22 cellular contexts compared by ENCODE assay signal in genomic region chr3:62093025-62093424, GRCh38.
DNase-seq lines count a peak whose midpoint lies in the region; ATAC-seq, FAIRE-seq and TF ChIP-seq lines count a peak whose summit lies in the region.
"Had no signal": no experiment of that assay in that cellular context is flagged by ENCODE, and none has a peak within 500 bp of the region (broad histone marks: within the 10 kb centered on the region; RNA-seq: fewer than 3 reads in every experiment).

No MANE protein-coding gene starts in this region.

- DNase-seq in GM12878 (ENCODE audit: low read depth, low spot score): no peak
- DNase-seq in neural crest cell (ENCODE audit: low read depth, low spot score): no peak
- DNase-seq in SKM-1 (lab: John Stamatoyannopoulos, UW; ENCODE audit: unreplicated experiment): no peak
- DNase-seq in esophagus muscularis mucosa (ENCODE audit: extremely low spot score): no peak
- DNase-seq: AML-193; Caco-2; Calu3; CD4-positive, alpha-beta T cell; CD8-positive, alpha-beta T cell; DMS79 treated with DMSO at 0.1 percent for 48 hours; GF-D8 had no signal

- in situ Hi-C loops in GM12878 (cut with MboI): no loop called here

- no peak overlapping the region for H3K9ac ChIP-seq in GM12878 (ENCODE audit: control insufficient read depth, insufficient read depth, low read length)
- H3K9ac ChIP-seq: BLaER1 treated with 17β-estradiol and CSF1 and Interleukin-3, amounts not matched to agents 10 nM and 100 nM had no signal

- no peak for FAIRE-seq in GM12878 (lab: Jason Lieb, UNC)
- FAIRE-seq: A549, D721Med, G401.6, GM12892, GM18507 had no signal

- no peak overlapping the region for H3K4me3 ChIP-seq in HEK293 (ENCODE audit: low read depth, low read length)
- no peak overlapping the region for H3K4me3 ChIP-seq in GM12878
- no peak overlapping the region for H3K4me3 ChIP-seq in esophagus muscularis mucosa
- H3K4me3 ChIP-seq: A549; BLaER1 treated with 17β-estradiol and CSF1 and Interleukin-3, amounts not matched to agents 10 nM and 100 nM had no signal

- H3K4me1 ChIP-seq in HEK293 (ENCODE audit: control insufficient read depth, insufficient read depth, low read length) (no peaks in the 10 kb centered on the region), GM12878 (ENCODE audit: control insufficient read depth, insufficient read depth, low read length) (no peaks in the 10 kb centered on the region), esophagus muscularis mucosa (peaks cover 11 to 17% (median 15%) of the 10 kb centered on the region in 4 donors)
- H3K4me1 ChIP-seq: A549, Caco-2 had no signal

- no peak overlapping the region for H3K4me2 ChIP-seq in GM12878 (ENCODE audit: control insufficient read depth, insufficient read depth)
- H3K4me2 ChIP-seq: A549; BLaER1 treated with 17β-estradiol and CSF1 and Interleukin-3, amounts not matched to agents 10 nM and 100 nM had no signal

- H3K4me1 Mint-ChIP-seq in neural crest cell: no peaks in the 10 kb centered on the region
- H3K4me1 Mint-ChIP-seq: B cell had no signal

- TF ChIP-seq RAD21 in GM12878 (IDR thresholded peaks at IDR 0.05; ENCODE audit: insufficient read depth, low read depth, low read length): no peak

- no peak overlapping the region for H3K27ac ChIP-seq in HEK293 (ENCODE audit: extremely low read depth, low read depth, low read length)
- no peak overlapping the region for H3K27ac ChIP-seq in GM12878 (ENCODE audit: control insufficient read depth, insufficient read depth)
- H3K27ac ChIP-seq in esophagus muscularis mucosa (replicated peaks in 1 of 4): no peak overlapping the region
- H3K27ac ChIP-seq: 22Rv1; A549; BLaER1 treated with 17β-estradiol and CSF1 and Interleukin-3, amounts not matched to agents 10 nM and 100 nM; C4-2B had no signal

- TF ChIP-seq POLR2A in GM12878 (IDR thresholded peaks at IDR 0.05; ENCODE audit: low read depth, low read length) (no peak), esophagus muscularis mucosa (IDR thresholded peaks at IDR 0.05; ENCODE audit: low read depth) (no peak)

- H4K20me1 ChIP-seq in GM12878 (ENCODE audit: control insufficient read depth, insufficient read depth): no peaks in the 10 kb centered on the region
- H4K20me1 ChIP-seq: BLaER1 treated with 17β-estradiol and CSF1 and Interleukin-3, amounts not matched to agents 10 nM and 100 nM had no signal

- 21% methylated on average over 8 of the region's 8 CpGs for WGBS in GM12878 (ENCODE audit: insufficient coverage, insufficient replicate concordance, low lambda C conversion rate, missing lambda C conversion rate)
- 93% methylated on average over 8 of the region's 8 CpGs for WGBS in esophagus muscularis mucosa

- CTCF ChIA-PET in HEK293 (lab: Yijun Ruan, JAX): no interaction called here
- CTCF ChIA-PET in GM12878 (lab: Yijun Ruan, JAX): interaction anchor here (1.2 to 1.3 kb wide), 2 partner anchors 10 to 12 kb away, joined by 3 read pairs; no protein-coding TSS in a partner anchor

- no TSS peak for BruUV-seq in GM12878 (replicated peaks; lab: Mats Ljungman, UMichigan)

- no peaks in the 10 kb centered on the region for H3K9me3 Mint-ChIP-seq in neural crest cell
- H3K9me3 Mint-ChIP-seq: CD8-positive, alpha-beta T cell had no signal

- intact Hi-C loops in GM12878 (cut with micrococcal nuclease; ENCODE audit: unreplicated experiment) (no loop called here), esophagus muscularis mucosa (cut with DNase I) (no loop called here)

- no peak overlapping the region for H3K4me3 Mint-ChIP-seq in neural crest cell
- H3K4me3 Mint-ChIP-seq: B cell; CD4-positive, alpha-beta T cell; CD8-positive, alpha-beta T cell had no signal

- H2AFZ ChIP-seq in GM12878 (ENCODE audit: control insufficient read depth, low read depth, low read length): no peak overlapping the region

- SMC1A ChIA-PET in GM12878 (lab: Charles Lee; ENCODE audit: uncharacterized antibody, unreplicated experiment): interaction anchor here (0.6 to 1.4 kb wide), 7 partner anchors 10 to 157 kb away, joined by 3 to 7 read pairs (median 4); no protein-coding TSS in a partner anchor

- TF ChIP-seq CTCF in HEK293 (tag by site-specific recombination; IDR thresholded peaks at IDR 0.05) (no peak), GM12878 (IDR thresholded peaks at IDR 0.05 in 2 of 3, conservative IDR thresholded peaks at IDR 0.05 in 1 of 3; ENCODE audit: control insufficient read depth in 2 of 3, extremely low read depth in 1 of 3, insufficient read depth in 1 of 3, low read depth in 3 of 3, low read length in 3 of 3) (no peak), neural crest cell (conservative IDR thresholded peaks at IDR 0.05) (no peak), esophagus muscularis mucosa (IDR thresholded peaks at IDR 0.05) (no peak)

- ATAC-seq in GM12878 (peak; percentile 53), HG02642 (IDR thresholded peaks at IDR 0.05; ENCODE audit: poor library complexity, unreplicated experiment) (no peak)
- ATAC-seq: A549; CD8-positive, alpha-beta T cell had no signal

- peak overlapping the region; percentile 73 for H3K27ac Mint-ChIP-seq in neural crest cell (ENCODE audit: unreplicated experiment)
- H3K27ac Mint-ChIP-seq: B cell; CD4-positive, alpha-beta T cell; CD8-positive, alpha-beta T cell had no signal

- H3K27me3 ChIP-seq in GM12878 (replicated peaks in 1 of 2; ENCODE audit: control insufficient read depth in 2 of 2, insufficient read depth in 2 of 2, low read length in 1 of 2) (peaks cover 0 to 4% of the 10 kb centered on the region in 2 experiments; a peak in 2 of 4 replicates), esophagus muscularis mucosa (no peaks in the 10 kb centered on the region)
- H3K27me3 ChIP-seq: BLaER1 treated with 17β-estradiol and CSF1 and Interleukin-3, amounts not matched to agents 10 nM and 100 nM had no signal

- POLR2A ChIA-PET in HEK293 (lab: Yijun Ruan, JAX) (no interaction called here), GM12878 (lab: Charles Lee) (interaction anchor here (1.1 kb wide), 1 partner anchor 145 kb away, joined by 3 read pairs; no protein-coding TSS in a partner anchor)

- H3K27me3 Mint-ChIP-seq in neural crest cell (ENCODE audit: low read depth): no peaks in the 10 kb centered on the region
- H3K27me3 Mint-ChIP-seq: B cell had no signal

- no peaks in the 10 kb centered on the region for H3K9me3 ChIP-seq in HEK293 (ENCODE audit: control insufficient read depth, insufficient read depth, low read depth, low read length)
- no peaks in the 10 kb centered on the region for H3K9me3 ChIP-seq in GM12878 (replicated peaks; ENCODE audit: control insufficient read depth, insufficient read depth, low read length)
- no peaks in the 10 kb centered on the region for H3K9me3 ChIP-seq in esophagus muscularis mucosa
- H3K9me3 ChIP-seq: A549; BLaER1 treated with 17β-estradiol and CSF1 and Interleukin-3, amounts not matched to agents 10 nM and 100 nM; Caco-2 had no signal

- no peaks in the 10 kb centered on the region for H3K36me3 Mint-ChIP-seq in neural crest cell (ENCODE audit: low read depth)
- H3K36me3 Mint-ChIP-seq: CD8-positive, alpha-beta T cell had no signal

- no peak for TF ChIP-seq EP300 in GM12878 (IDR thresholded peaks at IDR 0.05; ENCODE audit: borderline replicate concordance in 1 of 2, control insufficient read depth in 1 of 2, low read depth in 2 of 2, low read length in 2 of 2)
- TF ChIP-seq EP300 in esophagus muscularis mucosa (IDR thresholded peaks at IDR 0.05): no peak

- no peaks in the 10 kb centered on the region for H3K79me2 ChIP-seq in GM12878 (ENCODE audit: control insufficient read depth, insufficient read depth, low read length)

- RAD21 ChIA-PET in GM12878 (lab: Charles Lee; ENCODE audit: unreplicated experiment): interaction anchor here (0.6 to 1.7 kb wide), 6 partner anchors 12 to 532 kb away, joined by 3 to 4 read pairs (median 3); partner anchors contain the start of gene PTPRG

- H3K36me3 ChIP-seq in HEK293 (ENCODE audit: control insufficient read depth in 2 of 2, insufficient read depth in 1 of 2, low read length in 2 of 2) (no peaks in the 10 kb centered on the region), GM12878 (ENCODE audit: control insufficient read depth in 2 of 2, insufficient read depth in 2 of 2, low read length in 1 of 2) (no peaks in the 10 kb centered on the region), esophagus muscularis mucosa (no peaks in the 10 kb centered on the region)

TF ChIP-seq in HEK293, 187 proteins besides CTCF, POLR2A, EP300 and RAD21:
- 0 out of 2 replicates have a peak, but pooled peaks have one; percentile 29 for TF ChIP-seq TRIM28 (IDR thresholded peaks at IDR 0.05; ENCODE audit: borderline replicate concordance, low read length)
- no peak for TF ChIP-seq ZNF521 (tag by site-specific recombination; IDR thresholded peaks at IDR 0.05)

TF ChIP-seq in GM12878, 131 proteins besides CTCF, POLR2A, EP300 and RAD21:
- TF ChIP-seq BACH1 (IDR thresholded peaks at IDR 0.05; ENCODE audit: borderline replicate concordance) (no peak), MEF2B (IDR thresholded peaks at IDR 0.05; ENCODE audit: partially characterized antibody, poor library complexity, severe bottlenecking) (peak; percentile 61), MTA2 (IDR thresholded peaks at IDR 0.05; ENCODE audit: low read depth) (peak; percentile 27; the same call in 1 of the 2 replicates)
TF ChIP-seq in GM12878: peak in this region for 2.
